Comparison of ENCODE assay signal across 12 cellular contexts in genomic region chr10:77909755-77910375, GRCh38. TPM values are rescaled to one million over a fixed set of nuclear protein-coding genes. Genes with fewer than 3 reads are reported as not detected.
DNase-seq lines count a peak whose midpoint lies in the region; ATAC-seq, FAIRE-seq and TF ChIP-seq lines count a peak whose summit lies in the region.
"Had no signal": no experiment of that assay in that cellular context is flagged by ENCODE, and none has a peak within 500 bp of the region (broad histone marks: within the 10 kb centered on the region; RNA-seq: fewer than 3 reads in every experiment).

No MANE protein-coding gene starts in this region.

- H3K4me3 Mint-ChIP-seq in CD8-positive, alpha-beta memory T cell: no peak overlapping the region
- no peak overlapping the region for H3K4me3 Mint-ChIP-seq in neural crest cell
- H3K4me3 Mint-ChIP-seq: activated T-cell treated with anti-CD3 and anti-CD28 coated beads, Interleukin-2, amount 50 U/mL, for 72 hours had no signal

- CTCF ChIA-PET in CD8-positive, alpha-beta memory T cell (lab: Charles Lee): no interaction called here
- CTCF ChIA-PET in PC-3 (lab: Charles Lee): no interaction called here
- CTCF ChIA-PET in endothelial cell of umbilical vein (lab: Charles Lee): interaction anchor here (1.1 to 1.9 kb wide), 4 partner anchors 14 to 74 kb away, joined by 3 to 10 read pairs (median 4); no protein-coding TSS in a partner anchor

- no peak for FAIRE-seq in endothelial cell of umbilical vein (lab: Jason Lieb, UNC)

- H3F3A ChIP-seq in PC-3 (ENCODE audit: low read length, unreplicated experiment): no peaks in the 10 kb centered on the region

- POLR2A ChIA-PET in CD8-positive, alpha-beta memory T cell (lab: Charles Lee): no interaction called here
- POLR2A ChIA-PET in PC-3 (lab: Charles Lee; ENCODE audit: unreplicated experiment): no interaction called here
- POLR2A ChIA-PET in endothelial cell of umbilical vein (lab: Charles Lee): no interaction called here

- H3K9me2 ChIP-seq in PC-3 (replicated peaks; ENCODE audit: low read length) (no peaks in the 10 kb centered on the region), Karpas-422 (replicated peaks; ENCODE audit: insufficient read depth, low read length) (no peaks in the 10 kb centered on the region)

- no peaks in the 10 kb centered on the region for H3K9me1 ChIP-seq in endothelial cell of umbilical vein (replicated peaks; ENCODE audit: control insufficient read depth, extremely low read depth, insufficient read depth, low read length)

- dilution Hi-C loops in endothelial cell of umbilical vein (cut with MboI; ENCODE audit: extremely low pct_ligation_motif_present, low sequenced_read_pairs): no loop called here

- no peak for DNase-seq in CD8-positive, alpha-beta memory T cell
- DNase-seq in PC-3: peak; percentile 78
- DNase-seq in endothelial cell of umbilical vein (ENCODE audit: low read depth, low spot score): peak; percentile 22
- no peak for DNase-seq in neural crest cell (ENCODE audit: low read depth, low spot score)
- DNase-seq in cerebellar nuclear complex (lab: John Stamatoyannopoulos, UW): no peak
- DNase-seq in SIG-M5 treated with dmso at 0.1 percent for 504 hours (lab: John Stamatoyannopoulos, UW; ENCODE audit: unreplicated experiment): no peak
- no peak for DNase-seq in iPS-NIHi11 (ENCODE audit: low spot score)
- DNase-seq in Karpas-422: no peak
- DNase-seq: activated T-cell treated with anti-CD3 and anti-CD28 coated beads, Interleukin-2, amount 50 U/mL, for 72 hours; COR-L47; SHP77 treated with DMSO at 0.1 percent for 48 hours; stimulated activated CD4-positive, alpha-beta T cell treated with anti-CD3 and anti-CD28 coated beads, Interleukin-4, amount 100 ng/mL, for 4 hours had no signal

- no peaks in the 10 kb centered on the region for H3K4me1 Mint-ChIP-seq in CD8-positive, alpha-beta memory T cell
- H3K4me1 Mint-ChIP-seq in neural crest cell: peaks cover 32% of the 10 kb centered on the region

- BruUV-seq in PC-3 (replicated peaks; lab: Mats Ljungman, UMichigan) (no TSS peak), endothelial cell of umbilical vein (replicated peaks; lab: Mats Ljungman, UMichigan) (no TSS peak)

- H3K36me3 ChIP-seq in CD8-positive, alpha-beta memory T cell (ENCODE audit: insufficient read depth, low read length): no peaks in the 10 kb centered on the region
- H3K36me3 ChIP-seq in PC-3 (ENCODE audit: low read depth, low read length) (peaks cover 3% of the 10 kb centered on the region; the same call in 1 of the 2 replicates), endothelial cell of umbilical vein (ENCODE audit: control insufficient read depth in 2 of 2, extremely low read depth in 1 of 2, insufficient read depth in 2 of 2, low read length in 2 of 2) (no peaks in the 10 kb centered on the region), Karpas-422 (ENCODE audit: insufficient read depth, low read length) (no peaks in the 10 kb centered on the region)

- no peak overlapping the region for H3K9ac ChIP-seq in PC-3 (ENCODE audit: low read length)
- no peak overlapping the region for H3K9ac ChIP-seq in endothelial cell of umbilical vein (replicated peaks; ENCODE audit: extremely low read depth, insufficient read depth, low read length)
- no peak overlapping the region for H3K9ac ChIP-seq in Karpas-422 (ENCODE audit: low read length)

- H3K27me3 ChIP-seq in CD8-positive, alpha-beta memory T cell (ENCODE audit: insufficient read depth, low read length, poor library complexity, severe bottlenecking): no peaks in the 10 kb centered on the region
- H3K27me3 ChIP-seq in PC-3 (ENCODE audit: low read length) (no peaks in the 10 kb centered on the region), endothelial cell of umbilical vein (ENCODE audit: control insufficient read depth in 2 of 2, insufficient read depth in 2 of 2, low read length in 2 of 2) (no peaks in the 10 kb centered on the region), Karpas-422 (ENCODE audit: low read length) (no peaks in the 10 kb centered on the region)

- H4K20me1 ChIP-seq in PC-3 (ENCODE audit: low read length): peaks cover 21% of the 10 kb centered on the region; the same call in 1 of the 2 replicates
- no peaks in the 10 kb centered on the region for H4K20me1 ChIP-seq in endothelial cell of umbilical vein (replicated peaks; ENCODE audit: control insufficient read depth, extremely low read depth, insufficient read depth, low read length)
- no peaks in the 10 kb centered on the region for H4K20me1 ChIP-seq in Karpas-422 (ENCODE audit: insufficient read depth, low read depth, low read length)

- H3K27me3 Mint-ChIP-seq in CD8-positive, alpha-beta memory T cell: peaks cover 1 to 24% of the 10 kb centered on the region in 2 donors
- no peaks in the 10 kb centered on the region for H3K27me3 Mint-ChIP-seq in neural crest cell (ENCODE audit: low read depth)

- intact Hi-C loops in PC-3 (cut with micrococcal nuclease): loop anchor here (2.0 to 5.0 kb wide), 3 partner anchors 61 to 75 kb away; no protein-coding TSS in a partner anchor
- intact Hi-C loops in endothelial cell of umbilical vein (cut with micrococcal nuclease): no loop called here

- H3K4me1 ChIP-seq in CD8-positive, alpha-beta memory T cell (ENCODE audit: insufficient read depth, low read length): no peaks in the 10 kb centered on the region
- H3K4me1 ChIP-seq in PC-3 (ENCODE audit: insufficient read depth, low read length) (peaks cover 25% of the 10 kb centered on the region), endothelial cell of umbilical vein (ENCODE audit: control insufficient read depth, extremely low read depth, insufficient read depth, low read length) (peaks cover 9% of the 10 kb centered on the region), Karpas-422 (ENCODE audit: low read length) (no peaks in the 10 kb centered on the region)

- TF ChIP-seq POLR2A in endothelial cell of umbilical vein (IDR thresholded peaks at IDR 0.05; ENCODE audit: low read depth, low read length): no peak

- H3K79me2 ChIP-seq in PC-3 (ENCODE audit: low read length) (peaks cover 99% of the 10 kb centered on the region), endothelial cell of umbilical vein (ENCODE audit: control insufficient read depth, insufficient read depth, low read length) (peaks cover 6% of the 10 kb centered on the region), Karpas-422 (ENCODE audit: low read length) (no peaks in the 10 kb centered on the region)

- peak overlapping the region in 1 of 8 donors; percentile 50 for H3K27ac Mint-ChIP-seq in CD8-positive, alpha-beta memory T cell
- H3K27ac Mint-ChIP-seq in neural crest cell (ENCODE audit: unreplicated experiment): peak overlapping the region; percentile 16
- H3K27ac Mint-ChIP-seq: activated T-cell treated with anti-CD3 and anti-CD28 coated beads, Interleukin-2, amount 50 U/mL, for 72 hours had no signal

- TF ChIP-seq CTCF in PC-3 (conservative IDR thresholded peaks at IDR 0.05; ENCODE audit: low read depth, low read length): no peak
- no peak for TF ChIP-seq CTCF in endothelial cell of umbilical vein (IDR thresholded peaks at IDR 0.05; ENCODE audit: extremely low read depth in 1 of 2, insufficient read depth in 1 of 2, low read depth in 1 of 2, low read length in 2 of 2)
- TF ChIP-seq CTCF in neural crest cell (conservative IDR thresholded peaks at IDR 0.05): no peak

- 0 out of 2 replicates have a peak, but pooled peaks have one; percentile 6 for ATAC-seq in PC-3
- ATAC-seq: activated T-cell treated with anti-CD3 and anti-CD28 coated beads, Interleukin-2, amount 50 U/mL, for 72 hours had no signal

- peak overlapping the region; percentile 84 for H3K27ac ChIP-seq in CD8-positive, alpha-beta memory T cell (ENCODE audit: low read depth, low read length)
- peak overlapping the region; percentile 8 for H3K27ac ChIP-seq in PC-3 (ENCODE audit: low read length)
- H3K27ac ChIP-seq in endothelial cell of umbilical vein (ENCODE audit: insufficient read depth, low read depth, low read length): no peak overlapping the region
- no peak overlapping the region for H3K27ac ChIP-seq in Karpas-422 (ENCODE audit: low read length)

- no peak overlapping the region for H3K4me3 ChIP-seq in CD8-positive, alpha-beta memory T cell (ENCODE audit: low read length)
- no peak overlapping the region for H3K4me3 ChIP-seq in PC-3 (ENCODE audit: low read length)
- no peak overlapping the region for H3K4me3 ChIP-seq in endothelial cell of umbilical vein (replicated peaks in 1 of 3; ENCODE audit: insufficient read depth in 1 of 3, low read depth in 1 of 3, low read length in 3 of 3)
- no peak overlapping the region for H3K4me3 ChIP-seq in Karpas-422 (ENCODE audit: low read length)

- H3K9me3 Mint-ChIP-seq in CD8-positive, alpha-beta memory T cell: no peaks in the 10 kb centered on the region
- H3K9me3 Mint-ChIP-seq in neural crest cell: no peaks in the 10 kb centered on the region
- H3K9me3 Mint-ChIP-seq: activated T-cell treated with anti-CD3 and anti-CD28 coated beads, Interleukin-2, amount 50 U/mL, for 72 hours had no signal

- H2AFZ ChIP-seq in PC-3 (ENCODE audit: low read length): peak overlapping the region; percentile 1; the same call in 1 of the 2 replicates
- H2AFZ ChIP-seq in endothelial cell of umbilical vein (ENCODE audit: low read depth, low read length): no peak overlapping the region
- H2AFZ ChIP-seq in Karpas-422 (ENCODE audit: low read length): no peak overlapping the region

- H3K36me3 Mint-ChIP-seq in CD8-positive, alpha-beta memory T cell: no peaks in the 10 kb centered on the region
- no peaks in the 10 kb centered on the region for H3K36me3 Mint-ChIP-seq in neural crest cell (ENCODE audit: low read depth)

- H3K4me2 ChIP-seq in PC-3 (ENCODE audit: low read length): 0 out of 2 replicates have a peak overlapping the region, but pooled peaks have one; percentile 2
- no peak overlapping the region for H3K4me2 ChIP-seq in endothelial cell of umbilical vein (ENCODE audit: insufficient read depth, low read length)
- no peak overlapping the region for H3K4me2 ChIP-seq in Karpas-422 (ENCODE audit: low read depth, low read length, poor library complexity, severe bottlenecking)

- no peaks in the 10 kb centered on the region for H3K9me3 ChIP-seq in CD8-positive, alpha-beta memory T cell (ENCODE audit: low read length)
- H3K9me3 ChIP-seq in PC-3 (ENCODE audit: low read length): no peaks in the 10 kb centered on the region
- no peaks in the 10 kb centered on the region for H3K9me3 ChIP-seq in endothelial cell of umbilical vein (replicated peaks; ENCODE audit: control insufficient read depth, insufficient read depth, low read length)
- H3K9me3 ChIP-seq in Karpas-422 (ENCODE audit: low read length): no peaks in the 10 kb centered on the region

RNA-seq across cellular contexts. Expression of gene DLG5, which starts 16.7 kb away (rescaled TPM):
- 1 to 10 TPM; 1.7 to 2.1 TPM for total RNA-seq in CD8-positive, alpha-beta memory T cell
- polyA plus RNA-seq in CD8-positive, alpha-beta memory T cell: 1.1 TPM
- total RNA-seq in PC-3 (2014; rRNA removed) (118 and 158 TPM in 2 replicates), endothelial cell of umbilical vein (23.1 and 24.9 TPM in 2 replicates), neural crest cell (82.2 and 87.3 TPM in 2 replicates)
- 10.6 and 12.3 TPM in 2 replicates for polyA plus RNA-seq in endothelial cell of umbilical vein
- 12.0 and 14.3 TPM in 2 replicates for polyA plus RNA-seq in endothelial cell of umbilical vein (2011; cell fraction: cytosol; rRNA removed)
- polyA plus RNA-seq in endothelial cell of umbilical vein (2011; cell fraction: nucleus; rRNA removed): 63.8 and 71.5 TPM in 2 replicates
- 16.0 and 16.7 TPM in 2 replicates for polyA plus RNA-seq in endothelial cell of umbilical vein (2012)
- 24.8 and 28.3 TPM in 2 replicates for polyA minus RNA-seq in endothelial cell of umbilical vein
- 11.2 TPM for polyA minus RNA-seq in endothelial cell of umbilical vein (2011; cell fraction: cytosol; rRNA and poly(A)+ RNA removed)
- polyA minus RNA-seq in endothelial cell of umbilical vein (2011; cell fraction: nucleus; rRNA and poly(A)+ RNA removed): 36.7 and 40.3 TPM in 2 replicates
- total RNA-seq in Karpas-422 (2014; rRNA removed; shearing (Covaris generic); ENCODE audit: low replicate concordance): 0.19 and 0.43 TPM in 2 replicates

Comparison
In these comparisons a context has a peak if more than half of its experiments do, and no peak if none do; other contexts are left out.
1. DNase-seq: peak in PC-3 (single experiment) and endothelial cell of umbilical vein (single experiment); none in CD8-positive, alpha-beta memory T cell (0 of 5), neural crest cell (single experiment), cerebellar nuclear complex (0 of 2), SIG-M5 treated with dmso at 0.1 percent for 504 hours (single experiment), iPS-NIHi11 (single experiment) and Karpas-422 (single experiment).
2. H3K27ac ChIP-seq: peak in CD8-positive, alpha-beta memory T cell (single experiment) and PC-3 (single experiment); none in endothelial cell of umbilical vein (single experiment) and Karpas-422 (single experiment).